8 cellular contexts compared by ENCODE assay signal in genomic region chr1:59013276-59013927, GRCh38.
DNase-seq lines count a peak whose midpoint lies in the region; ATAC-seq and TF ChIP-seq lines count a peak whose summit lies in the region.

No MANE protein-coding gene starts in this region.

- ATAC-seq in GM21529 (IDR thresholded peaks at IDR 0.05; ENCODE audit: unreplicated experiment), result peak; percentile 60
- ATAC-seq in esophagus mucosa, result peak; percentile 56

- H3K36me3 Mint-ChIP-seq in nephron progenitor cell (ENCODE audit: low read depth) (peaks cover 2% of the 10 kb centered on the region), glutamatergic neuron (ENCODE audit: unreplicated experiment) (peaks cover 2% of the 10 kb centered on the region)

- H3K27me3 Mint-ChIP-seq in nephron progenitor cell (ENCODE audit: low read depth, poor library complexity), result peaks cover 8% of the 10 kb centered on the region
- H3K27me3 Mint-ChIP-seq in glutamatergic neuron (ENCODE audit: unreplicated experiment), result peaks cover under 1% of the 10 kb centered on the region

- TF ChIP-seq EP300 in Ishikawa (IDR thresholded peaks at IDR 0.05; ENCODE audit: borderline replicate concordance), result peak; percentile 16; the same call in 1 of the 2 replicates

- peak overlapping the region; percentile 23 for H3K4me3 Mint-ChIP-seq in nephron progenitor cell
- no peak overlapping the region for H3K4me3 Mint-ChIP-seq in glutamatergic neuron (ENCODE audit: unreplicated experiment)

- H3K27ac Mint-ChIP-seq in nephron progenitor cell (peak overlapping the region; percentile 93), glutamatergic neuron (ENCODE audit: unreplicated experiment) (no peak overlapping the region)

- H3K9me3 Mint-ChIP-seq in nephron progenitor cell (peaks cover 5% of the 10 kb centered on the region), glutamatergic neuron (ENCODE audit: unreplicated experiment) (peaks cover 1% of the 10 kb centered on the region)

- H3K4me1 Mint-ChIP-seq in nephron progenitor cell, result peaks cover 71% of the 10 kb centered on the region
- H3K4me1 Mint-ChIP-seq in glutamatergic neuron (ENCODE audit: low read depth, unreplicated experiment), result no peaks in the 10 kb centered on the region

- DNase-seq in CD1c-positive myeloid dendritic cell (ENCODE audit: extremely low spot score), result peak; percentile 36
- DNase-seq in nephron progenitor cell, result peak; percentile 54
- no peak for DNase-seq in glutamatergic neuron
- DNase-seq in NCI-H1930 (lab: John Stamatoyannopoulos, UW), result no peak
- DNase-seq in NCI-H510A (lab: John Stamatoyannopoulos, UW), result no peak

- peak; percentile 3; the same call in 1 of the 2 replicates for TF ChIP-seq RAD21 in Ishikawa (IDR thresholded peaks at IDR 0.05; ENCODE audit: low read depth)

- TF ChIP-seq CTCF in nephron progenitor cell (IDR thresholded peaks at IDR 0.05) (no peak), glutamatergic neuron (IDR thresholded peaks at IDR 0.05; ENCODE audit: partially characterized antibody, unreplicated experiment) (no peak)

TF ChIP-seq in Ishikawa, 13 proteins besides CTCF, POLR2A, EP300 and RAD21:
- TF ChIP-seq TCF12 (IDR thresholded peaks at IDR 0.05; ENCODE audit: low read depth) (peak; percentile 66), YY1 (IDR thresholded peaks at IDR 0.05; ENCODE audit: low read depth) (no peak), TEAD4 (IDR thresholded peaks at IDR 0.05) (peak; percentile 90), MAX (IDR thresholded peaks at IDR 0.05) (0 out of 2 replicates have a peak, but pooled peaks have one; percentile 33)
TF ChIP-seq in Ishikawa: peak in this region for 3.

Comparison
In these comparisons a context has a peak if more than half of its experiments do, and no peak if none do; other contexts are left out.
1. DNase-seq: peak in CD1c-positive myeloid dendritic cell (single experiment) and nephron progenitor cell (single experiment); none in glutamatergic neuron (single experiment), NCI-H1930 (0 of 2) and NCI-H510A (single experiment).